In genomic region chr4:87961993-87962791, GRCh38 we compare ENCODE assay signal across 17 cellular contexts. TPM values are rescaled to one million over a fixed set of nuclear protein-coding genes. Genes with fewer than 3 reads are reported as not detected.
DNase-seq lines count a peak whose midpoint lies in the region; ATAC-seq and TF ChIP-seq lines count a peak whose summit lies in the region.
"Had no signal": no experiment of that assay in that cellular context is flagged by ENCODE, and none has a peak within 500 bp of the region (broad histone marks: within the 10 kb centered on the region; RNA-seq: fewer than 3 reads in every experiment).

No MANE protein-coding gene starts in this region.

- H3K4me2 ChIP-seq in PC-3 (ENCODE audit: low read length), result no peak overlapping the region

- H3K9me2 ChIP-seq in PC-3 (replicated peaks; ENCODE audit: low read length), result no peaks in the 10 kb centered on the region

- H3K9me3 ChIP-seq in PC-3 (ENCODE audit: low read length) (no peaks in the 10 kb centered on the region), left lung (no peaks in the 10 kb centered on the region)
- H3K9me3 ChIP-seq: ascending aorta, left ventricle myocardium inferior had no signal

- TF ChIP-seq CTCF in PC-3 (conservative IDR thresholded peaks at IDR 0.05; ENCODE audit: low read depth, low read length) (no peak), left lung (IDR thresholded peaks at IDR 0.05) (no peak)

- no peak overlapping the region for H2AFZ ChIP-seq in PC-3 (ENCODE audit: low read length)

- no TSS peak for BruUV-seq in PC-3 (replicated peaks; lab: Mats Ljungman, UMichigan)

- H3K36me3 ChIP-seq in PC-3 (ENCODE audit: low read depth, low read length), result no peaks in the 10 kb centered on the region
- no peaks in the 10 kb centered on the region for H3K36me3 ChIP-seq in left lung
- H3K36me3 ChIP-seq: ascending aorta, left ventricle myocardium inferior had no signal

- H4K20me1 ChIP-seq in PC-3 (ENCODE audit: low read length), result no peaks in the 10 kb centered on the region

- H3K27ac ChIP-seq in PC-3 (ENCODE audit: low read length) (no peak overlapping the region), left lung (no peak overlapping the region)
- H3K27ac ChIP-seq: ascending aorta, left ventricle myocardium inferior had no signal

- H3K27me3 ChIP-seq in PC-3 (ENCODE audit: low read length) (no peaks in the 10 kb centered on the region), left lung (peaks cover 0 to 4% of the 10 kb centered on the region in 2 donors)
- H3K27me3 ChIP-seq: ascending aorta had no signal

- POLR2A ChIA-PET in PC-3 (lab: Charles Lee; ENCODE audit: unreplicated experiment), result no interaction called here

- ATAC-seq in PC-3 (peak; percentile 29), left lung (peak; percentile 39), GM19452 (IDR thresholded peaks at IDR 0.05; ENCODE audit: unreplicated experiment) (no peak), GM21723 (IDR thresholded peaks at IDR 0.05; ENCODE audit: unreplicated experiment) (no peak)
- ATAC-seq: natural killer cell, right cardiac atrium had no signal

- intact Hi-C loops in PC-3 (cut with micrococcal nuclease) (no loop called here), left lung (cut with DNase I) (no loop called here)

- H3K4me3 ChIP-seq in PC-3 (ENCODE audit: low read length), result no peak overlapping the region
- no peak overlapping the region for H3K4me3 ChIP-seq in left lung
- H3K4me3 ChIP-seq: ascending aorta, left ventricle myocardium inferior had no signal

- H3K4me1 ChIP-seq in PC-3 (ENCODE audit: insufficient read depth, low read length) (peaks cover 8% of the 10 kb centered on the region; the same call in 1 of the 2 replicates), left lung (no peaks in the 10 kb centered on the region)
- H3K4me1 ChIP-seq: ascending aorta, left ventricle myocardium inferior had no signal

- H3K79me2 ChIP-seq in PC-3 (ENCODE audit: low read length), result no peaks in the 10 kb centered on the region

- no peak overlapping the region for H3K9ac ChIP-seq in PC-3 (ENCODE audit: low read length)

- H3F3A ChIP-seq in PC-3 (ENCODE audit: low read length, unreplicated experiment), result no peaks in the 10 kb centered on the region

- DNase-seq in EH (ENCODE audit: low read depth) (peak; percentile 63), PC-3 (peak; percentile 37), dermis blood vessel endothelial cell (peak; percentile 17), left lung (no peak), cerebellar nuclear complex (lab: John Stamatoyannopoulos, UW) (no peak)
- DNase-seq in activated CD4-positive, alpha-beta T cell treated with anti-CD3 and anti-CD28 coated beads, Interleukin-2, amount 50 U/mL, for 1 hour, result no peak
- DNase-seq: activated CD4-positive, alpha-beta memory T cell treated with anti-CD3 and anti-CD28 coated beads for 36 hours; DMS79; effector CD8-positive, alpha-beta T cell; left ventricle myocardium inferior; natural killer cell; right cardiac atrium; SHP77; stimulated activated CD4-positive, alpha-beta T cell treated with anti-CD3 and anti-CD28 coated beads, Interleukin-2, amount 100 ng/mL, for 48 hours had no signal

- CTCF ChIA-PET in PC-3 (lab: Charles Lee), result no interaction called here

RNA-seq across cellular contexts. Expression of gene SPP1, which starts 13.3 kb away (rescaled TPM):
- total RNA-seq in PC-3 (2014; rRNA removed) (not detected in 2 replicates), dermis blood vessel endothelial cell (4.4 and 11.6 TPM in 2 replicates), left lung (10 to 100 TPM; 37.6 to 55.5 TPM)
- total RNA-seq: natural killer cell had no signal

RNA-seq across cellular contexts. Expression of gene PKD2, which starts 45.2 kb away (rescaled TPM):
- total RNA-seq in PC-3 (2014; rRNA removed) (12.9 and 14.9 TPM in 2 replicates), dermis blood vessel endothelial cell (41.9 and 48.8 TPM in 2 replicates), left lung (10 to 100 TPM; 22.6 to 28.8 TPM)

Comparison
In these comparisons a context has a peak if more than half of its experiments do, and no peak if none do; other contexts are left out.
1. DNase-seq: peak in EH (single experiment), PC-3 (single experiment) and dermis blood vessel endothelial cell (single experiment); none in left lung (0 of 2), activated CD4-positive, alpha-beta T cell treated with anti-CD3 and anti-CD28 coated beads, Interleukin-2, amount 50 U/mL, for 1 hour (single experiment) and cerebellar nuclear complex (0 of 2).
2. ATAC-seq: peak in PC-3 (single experiment) and left lung (single experiment); none in GM19452 (single experiment) and GM21723 (single experiment).